Comparison of ENCODE assay signal across 8 cellular contexts in the genomic region with DNA sequence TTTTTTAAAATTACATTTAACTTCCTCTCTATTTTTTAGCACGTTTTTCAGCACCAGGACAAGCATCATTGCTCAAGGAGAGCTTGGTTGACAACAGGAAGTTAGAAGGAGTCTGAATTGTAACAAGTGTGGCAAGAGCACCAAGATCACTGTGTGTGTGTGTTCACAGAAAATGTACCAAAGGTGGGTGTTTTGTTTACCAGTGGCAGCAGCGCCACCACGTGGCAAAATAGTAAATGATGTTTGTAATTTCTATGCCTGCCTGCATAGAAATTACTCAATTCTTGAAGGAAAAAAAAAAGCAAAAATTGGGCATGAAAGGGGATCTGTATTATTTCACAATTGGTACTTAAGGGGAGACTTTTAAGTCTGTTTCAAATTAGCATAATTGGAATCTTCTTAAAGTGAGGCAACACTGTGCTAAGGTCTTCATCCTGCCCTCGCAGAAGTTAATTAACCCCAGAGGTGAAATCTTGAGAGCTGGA. TPM values are rescaled to one million over a fixed set of nuclear protein-coding genes. Genes with fewer than 3 reads are reported as not detected.
A peak's percentile ranks its signal among the peaks of the same experiment; 100 is the strongest.
DNase-seq lines count a peak whose midpoint lies in the region; ATAC-seq and TF ChIP-seq lines count a peak whose summit lies in the region.

No MANE protein-coding gene starts in this region.

- H3K23ac ChIP-seq in trophoblast cell (ENCODE audit: low read length) = no peak overlapping the region

- H3K36me3 ChIP-seq in CD8-positive, alpha-beta memory T cell (ENCODE audit: insufficient read depth, low read length) = no peaks in the 10 kb centered on the region
- H3K36me3 ChIP-seq in trophoblast cell (ENCODE audit: control insufficient read depth in 1 of 2, insufficient read depth in 2 of 2, low read length in 2 of 2) (no peaks in the 10 kb centered on the region), uterus (no peaks in the 10 kb centered on the region)

- no peak overlapping the region for H2BK12ac ChIP-seq in trophoblast cell (ENCODE audit: low read length)

- no peak overlapping the region for H2BK120ac ChIP-seq in trophoblast cell (ENCODE audit: insufficient read depth, low read length, poor library complexity)

- H3K4ac ChIP-seq in trophoblast cell (ENCODE audit: low read depth, low read length) = no peak overlapping the region

- peak; percentile 77 for ATAC-seq in GM21423 (IDR thresholded peaks at IDR 0.05; ENCODE audit: unreplicated experiment)
- ATAC-seq in foreskin keratinocyte = peak; percentile 47

- no peak overlapping the region for H2BK5ac ChIP-seq in trophoblast cell (ENCODE audit: low read depth, low read length, poor library complexity)

- H3K9ac ChIP-seq in trophoblast cell (ENCODE audit: low read length) = no peak overlapping the region

- no peak overlapping the region for H4K12ac ChIP-seq in trophoblast cell (ENCODE audit: low read depth, low read length)

- no peak overlapping the region for H3K14ac ChIP-seq in trophoblast cell (ENCODE audit: low read length)

- H3K27ac Mint-ChIP-seq in CD8-positive, alpha-beta memory T cell = peak overlapping the region in 1 of 8 donors; percentile 2
- peak overlapping the region; percentile 4 for H3K27ac Mint-ChIP-seq in activated T-helper 1 cell treated with anti-CD3 and anti-CD28 coated beads, Interleukin-12 subunit alpha, Interleukin-12 subunit beta, Interleukin-2, Interleukin-4 antibody, amounts not matched to agents 30 ng/mL and 10 ng/mL and 1 ng/mL, durations not matched to agents 14 hours and 24 hours and 36 hours

- no peaks in the 10 kb centered on the region for H3K36me3 Mint-ChIP-seq in CD8-positive, alpha-beta memory T cell
- H3K36me3 Mint-ChIP-seq in activated T-helper 1 cell treated with anti-CD3 and anti-CD28 coated beads, Interleukin-12 subunit alpha, Interleukin-12 subunit beta, Interleukin-2, Interleukin-4 antibody, amounts not matched to agents 30 ng/mL and 10 ng/mL and 1 ng/mL, durations not matched to agents 14 hours and 24 hours and 36 hours (ENCODE audit: low read depth) = no peaks in the 10 kb centered on the region

- H3K4me1 Mint-ChIP-seq in CD8-positive, alpha-beta memory T cell = peaks cover 0 to 5% (median 0%) of the 10 kb centered on the region in 3 donors
- peaks cover 8% of the 10 kb centered on the region for H3K4me1 Mint-ChIP-seq in activated T-helper 1 cell treated with anti-CD3 and anti-CD28 coated beads, Interleukin-12 subunit alpha, Interleukin-12 subunit beta, Interleukin-2, Interleukin-4 antibody, amounts not matched to agents 30 ng/mL and 10 ng/mL and 1 ng/mL, durations not matched to agents 14 hours and 24 hours and 36 hours (ENCODE audit: low read depth)

- no CpG with 5 or more reads among the region's 4 CpGs for WGBS in trophoblast cell (ENCODE audit: extremely low coverage, insufficient coverage, insufficient read length)

- H3K9me3 ChIP-seq in CD8-positive, alpha-beta memory T cell (ENCODE audit: low read length) = no peaks in the 10 kb centered on the region
- H3K9me3 ChIP-seq in trophoblast cell (ENCODE audit: insufficient read depth, low read depth, low read length) (no peaks in the 10 kb centered on the region), uterus (no peaks in the 10 kb centered on the region)

- H4K8ac ChIP-seq in trophoblast cell (ENCODE audit: low read depth, low read length) = no peak overlapping the region

- no peak for TF ChIP-seq POLR2A in uterus (IDR thresholded peaks at IDR 0.05)

- no peaks in the 10 kb centered on the region for H3K9me3 Mint-ChIP-seq in CD8-positive, alpha-beta memory T cell
- no peaks in the 10 kb centered on the region for H3K9me3 Mint-ChIP-seq in activated T-helper 1 cell treated with anti-CD3 and anti-CD28 coated beads, Interleukin-12 subunit alpha, Interleukin-12 subunit beta, Interleukin-2, Interleukin-4 antibody, amounts not matched to agents 30 ng/mL and 10 ng/mL and 1 ng/mL, durations not matched to agents 14 hours and 24 hours and 36 hours

- H3K4me1 ChIP-seq in CD8-positive, alpha-beta memory T cell (ENCODE audit: insufficient read depth, low read length) = no peaks in the 10 kb centered on the region
- H3K4me1 ChIP-seq in foreskin keratinocyte = no peaks in the 10 kb centered on the region
- H3K4me1 ChIP-seq in trophoblast cell (ENCODE audit: control insufficient read depth in 1 of 2, insufficient read depth in 2 of 2, low read length in 2 of 2) = no peaks in the 10 kb centered on the region
- no peaks in the 10 kb centered on the region for H3K4me1 ChIP-seq in uterus

- H3K79me2 ChIP-seq in trophoblast cell (ENCODE audit: control insufficient read depth, insufficient read depth, low read length, poor library complexity) = no peaks in the 10 kb centered on the region

- no peak overlapping the region for H3K27ac ChIP-seq in CD8-positive, alpha-beta memory T cell (ENCODE audit: low read depth, low read length)
- no peak overlapping the region for H3K27ac ChIP-seq in foreskin keratinocyte
- no peak overlapping the region for H3K27ac ChIP-seq in trophoblast cell (ENCODE audit: low read depth, low read length)
- H3K27ac ChIP-seq in uterus = no peak overlapping the region

- no peak overlapping the region for H3K4me2 ChIP-seq in trophoblast cell (ENCODE audit: low read length)

- no peak overlapping the region for H2AK5ac ChIP-seq in trophoblast cell (ENCODE audit: low read length)

- no peak overlapping the region for H3K4me3 ChIP-seq in CD8-positive, alpha-beta memory T cell (ENCODE audit: low read length)
- H3K4me3 ChIP-seq in trophoblast cell (ENCODE audit: low read depth, low read length) (no peak overlapping the region), uterus (no peak overlapping the region)

- CTCF ChIA-PET in CD8-positive, alpha-beta memory T cell (lab: Charles Lee) = interaction anchor here (0.8 to 1.0 kb wide), 3 partner anchors 10 to 412 kb away, joined by 3 read pairs; no protein-coding TSS in a partner anchor

- peak; percentile 80 for TF ChIP-seq CTCF in foreskin keratinocyte (conservative IDR thresholded peaks at IDR 0.05)
- TF ChIP-seq CTCF in uterus (IDR thresholded peaks at IDR 0.05) = peak; percentile 45 to 63 (median 52)

- intact Hi-C loops in activated T-helper 1 cell treated with anti-CD3 and anti-CD28 coated beads, Interleukin-12 subunit alpha, Interleukin-12 subunit beta, Interleukin-2, Interleukin-4 antibody, amounts not matched to agents 30 ng/mL and 10 ng/mL and 1 ng/mL, durations not matched to agents 14 hours and 24 hours and 36 hours (cut with micrococcal nuclease) = loop anchor here (1.0 kb wide), 3 partner anchors 65 to 408 kb away; no protein-coding TSS in a partner anchor
- intact Hi-C loops in uterus (cut with DNase I; ENCODE audit: low total_unique reads) = loop anchor here (10.0 kb wide), 1 partner anchor 399 kb away; a partner anchor contains a TSS

- no peaks in the 10 kb centered on the region for H3K79me1 ChIP-seq in trophoblast cell (ENCODE audit: low read length)

- no peak overlapping the region for H4K91ac ChIP-seq in trophoblast cell (ENCODE audit: low read depth, low read length)

- no peak overlapping the region for H2AFZ ChIP-seq in trophoblast cell (ENCODE audit: insufficient read depth, low read length, poor library complexity)

- H3K27me3 ChIP-seq in CD8-positive, alpha-beta memory T cell (ENCODE audit: insufficient read depth, low read length, poor library complexity, severe bottlenecking) = no peaks in the 10 kb centered on the region
- H3K27me3 ChIP-seq in foreskin keratinocyte = no peaks in the 10 kb centered on the region
- no peaks in the 10 kb centered on the region for H3K27me3 ChIP-seq in trophoblast cell (ENCODE audit: insufficient read depth, low read length)
- H3K27me3 ChIP-seq in uterus = no peaks in the 10 kb centered on the region

- peaks cover 10 to 55% of the 10 kb centered on the region in 2 donors for H3K27me3 Mint-ChIP-seq in CD8-positive, alpha-beta memory T cell
- peaks cover 14% of the 10 kb centered on the region for H3K27me3 Mint-ChIP-seq in activated T-helper 1 cell treated with anti-CD3 and anti-CD28 coated beads, Interleukin-12 subunit alpha, Interleukin-12 subunit beta, Interleukin-2, Interleukin-4 antibody, amounts not matched to agents 30 ng/mL and 10 ng/mL and 1 ng/mL, durations not matched to agents 14 hours and 24 hours and 36 hours (ENCODE audit: insufficient read depth)

- DNase-seq in CD8-positive, alpha-beta memory T cell = peak; percentile 37 to 71 (median 45)
- DNase-seq in Kasumi-1 (lab: John Stamatoyannopoulos, UW) (peak; percentile 61 to 79), RKO (ENCODE audit: low spot score) (peak; percentile 80), foreskin keratinocyte (peak in 1 of 2 donors; percentile 49), trophoblast cell (peak; percentile 63 to 93), uterus (peak; percentile 39 to 43)
- DNase-seq in activated T-helper 1 cell treated with anti-CD3 and anti-CD28 coated beads, Interleukin-12 subunit alpha, Interleukin-12 subunit beta, Interleukin-2, Interleukin-4 antibody, amounts not matched to agents 30 ng/mL and 10 ng/mL and 1 ng/mL, durations not matched to agents 14 hours and 24 hours and 36 hours (ENCODE audit: low spot score) = peak; percentile 39

- H3K18ac ChIP-seq in trophoblast cell (ENCODE audit: low read length) = no peak overlapping the region

- POLR2A ChIA-PET in CD8-positive, alpha-beta memory T cell (lab: Charles Lee) = no interaction called here

- peak overlapping the region in 1 of 7 donors; percentile 22 for H3K4me3 Mint-ChIP-seq in CD8-positive, alpha-beta memory T cell
- H3K4me3 Mint-ChIP-seq in activated T-helper 1 cell treated with anti-CD3 and anti-CD28 coated beads, Interleukin-12 subunit alpha, Interleukin-12 subunit beta, Interleukin-2, Interleukin-4 antibody, amounts not matched to agents 30 ng/mL and 10 ng/mL and 1 ng/mL, durations not matched to agents 14 hours and 24 hours and 36 hours = no peak overlapping the region

RNA-seq across cellular contexts. Expression of a gene that starts 7.4 kb away (rescaled TPM):
- 100 to 1,000 TPM; 146 to 148 TPM for total RNA-seq in CD8-positive, alpha-beta memory T cell
- polyA plus RNA-seq in CD8-positive, alpha-beta memory T cell = 121 TPM
- total RNA-seq in activated T-helper 1 cell treated with anti-CD3 and anti-CD28 coated beads, Interleukin-12 subunit alpha, Interleukin-12 subunit beta, Interleukin-2, Interleukin-4 antibody, amounts not matched to agents 30 ng/mL and 10 ng/mL and 1 ng/mL, durations not matched to agents 14 hours and 24 hours and 36 hours = 186 and 205 TPM in 2 replicates
- total RNA-seq in foreskin keratinocyte = 98.4 and 98.5 TPM in 2 replicates
- 27.5 and 35.2 TPM in 2 replicates for polyA plus RNA-seq in foreskin keratinocyte
- polyA plus RNA-seq in trophoblast cell (2013) = 67.2 and 70.3 TPM in 2 replicates
- 100 to 1,000 TPM in 2 of 4 donors, 10 to 100 TPM in 2; 43.3 to 178 (median 87.2) TPM for total RNA-seq in uterus

RNA-seq across cellular contexts. Expression of a gene that starts 30.5 kb away (rescaled TPM):
- total RNA-seq in CD8-positive, alpha-beta memory T cell = not detected
- polyA plus RNA-seq in CD8-positive, alpha-beta memory T cell = not detected
- not detected in 2 replicates for total RNA-seq in activated T-helper 1 cell treated with anti-CD3 and anti-CD28 coated beads, Interleukin-12 subunit alpha, Interleukin-12 subunit beta, Interleukin-2, Interleukin-4 antibody, amounts not matched to agents 30 ng/mL and 10 ng/mL and 1 ng/mL, durations not matched to agents 14 hours and 24 hours and 36 hours
- total RNA-seq in foreskin keratinocyte (not detected in 2 replicates), uterus (under 1 TPM in 1 of 4 donors, not detected in 3; 0.14 TPM)
- polyA plus RNA-seq in foreskin keratinocyte = not detected in 2 replicates
- 0.40 and 0.44 TPM in 2 replicates for polyA plus RNA-seq in trophoblast cell (2013)
